Comparison of ENCODE assay signal across 34 cellular contexts in genomic region chr5:67720162-67720772, GRCh38.
"Had no signal": no experiment of that assay in that cellular context is flagged by ENCODE, and none has a peak within 500 bp of the region (broad histone marks: within the 10 kb centered on the region; RNA-seq: fewer than 3 reads in every experiment).

No MANE protein-coding gene starts in this region.

- H3K36me3 ChIP-seq: MG63 had no signal

- H3K9me3 ChIP-seq: MG63 had no signal

- H3K4me3 ChIP-seq: MG63 had no signal

- DNase-seq: Karpas-422, Kasumi-1, MG63, MM.1S, MV-4-11, NCI-H1048, NCI-H1092, NCI-H1092 treated with DMSO at 0.1 percent for 48 hours, NCI-H1105, NCI-H1105 treated with DMSO at 0.1 percent for 48 hours, NCI-H1417, NCI-H1417 treated with DMSO at 0.1 percent for 48 hours, NCI-H1436, NCI-H1436 treated with DMSO at 0.1 percent for 48 hours, NCI-H146, NCI-H1694, NCI-H1694 treated with DMSO at 0.1 percent for 48 hours, NCI-H187, NCI-H187 treated with DMSO at 0.1 percent for 48 hours, NCI-H1930, NCI-H2029, NCI-H2029 treated with DMSO at 0.1 percent for 48 hours, NCI-H2081, NCI-H2081 treated with DMSO at 0.1 percent for 48 hours, NCI-H2107, NCI-H2171, NCI-H2171 treated with DMSO at 0.1 percent for 48 hours, NCI-H2227 treated with DMSO at 0.1 percent for 48 hours, NCI-H226, NCI-H345, NCI-H446, NCI-H446 treated with DMSO at 0.1 percent for 48 hours, NCI-H510A, NCI-H510A treated with DMSO at 0.1 percent for 48 hours had no signal

- H3K27me3 ChIP-seq: MG63 had no signal
